8 cellular contexts compared by ENCODE assay signal in genomic region chr10:67764012-67764822, GRCh38.
DNase-seq lines count a peak whose midpoint lies in the region; ATAC-seq and TF ChIP-seq lines count a peak whose summit lies in the region.

No MANE protein-coding gene starts in this region.

- H3K4me1 Mint-ChIP-seq in stimulated activated naive CD8-positive, alpha-beta T cell treated with anti-CD3 and anti-CD28 coated beads, Interleukin-15, amount 100 ng/mL, for 72 hours, result peaks cover 27% of the 10 kb centered on the region

- in situ Hi-C loops in HAP-1 (cut with MboI; ENCODE audit: low sequenced_read_pairs), result no loop called here

- DNase-seq in EL (peak; percentile 92), HAP-1 (ENCODE audit: low spot score in 2 of 2) (peak; percentile 90 to 93), MG63 (peak; percentile 93), SHP77 (lab: John Stamatoyannopoulos, UW) (peak; percentile 57 to 67), activated gamma-delta T cell treated with Interleukin-2 at 50 U/mL for 16 hours (peak; percentile 96), foreskin fibroblast (peak; percentile 81 to 93)
- DNase-seq in stimulated activated naive CD8-positive, alpha-beta T cell treated with anti-CD3 and anti-CD28 coated beads, Interleukin-15, amount 100 ng/mL, for 72 hours, result peak; percentile 97 to 99

- peak overlapping the region; percentile 98 for H3K4me3 ChIP-seq in HAP-1
- peak overlapping the region; percentile 83 for H3K4me3 ChIP-seq in MG63
- peak overlapping the region; percentile 88 to 95 for H3K4me3 ChIP-seq in foreskin fibroblast (ENCODE audit: low read depth in 1 of 2, low read length in 2 of 2)
- peak overlapping the region; percentile 90 for H3K4me3 ChIP-seq in neural cell (ENCODE audit: low read length)

- H3K27ac Mint-ChIP-seq in stimulated activated naive CD8-positive, alpha-beta T cell treated with anti-CD3 and anti-CD28 coated beads, Interleukin-15, amount 100 ng/mL, for 72 hours, result peak overlapping the region; percentile 97 to 100

- peak; percentile 47 for TF ChIP-seq EP300 in neural cell (conservative IDR thresholded peaks at IDR 0.05; ENCODE audit: poor library complexity, severe bottlenecking)

- H2AFZ ChIP-seq in neural cell (ENCODE audit: low read depth, low read length), result peak overlapping the region; percentile 48

- H3K27me3 ChIP-seq in HAP-1 (ENCODE audit: low read depth), result no peaks in the 10 kb centered on the region
- H3K27me3 ChIP-seq in MG63, result no peaks in the 10 kb centered on the region; the same call in 1 of the 2 replicates
- H3K27me3 ChIP-seq in neural cell (ENCODE audit: insufficient read depth, low read depth, low read length), result no peaks in the 10 kb centered on the region

- H3K27me3 Mint-ChIP-seq in stimulated activated naive CD8-positive, alpha-beta T cell treated with anti-CD3 and anti-CD28 coated beads, Interleukin-15, amount 100 ng/mL, for 72 hours, result no peaks in the 10 kb centered on the region

- no peaks in the 10 kb centered on the region for H3K9me3 Mint-ChIP-seq in stimulated activated naive CD8-positive, alpha-beta T cell treated with anti-CD3 and anti-CD28 coated beads, Interleukin-15, amount 100 ng/mL, for 72 hours

- H3K9ac ChIP-seq in neural cell (ENCODE audit: low read length), result peak overlapping the region; percentile 78

- peak overlapping the region; percentile 81 for H3K27ac ChIP-seq in neural cell (ENCODE audit: low read length)

- no peaks in the 10 kb centered on the region for H4K20me1 ChIP-seq in neural cell (ENCODE audit: insufficient read depth)

- peak overlapping the region; percentile 87 to 89 for H3K4me3 Mint-ChIP-seq in stimulated activated naive CD8-positive, alpha-beta T cell treated with anti-CD3 and anti-CD28 coated beads, Interleukin-15, amount 100 ng/mL, for 72 hours

- no peak for TF ChIP-seq CTCF in foreskin fibroblast (IDR thresholded peaks at IDR 0.05; ENCODE audit: low read depth, low read length)
- TF ChIP-seq CTCF in neural cell (IDR thresholded peaks at IDR 0.05; ENCODE audit: poor library complexity, severe bottlenecking), result no peak

- peak overlapping the region; percentile 57 for H3K4me2 ChIP-seq in neural cell (ENCODE audit: low read length)

- peaks cover 5% of the 10 kb centered on the region for H3K4me1 ChIP-seq in HAP-1

- H3K9me2 ChIP-seq in neural cell (ENCODE audit: insufficient read depth, low read length), result no peaks in the 10 kb centered on the region

- no peaks in the 10 kb centered on the region for H3K79me2 ChIP-seq in neural cell (replicated peaks; ENCODE audit: insufficient read depth, low read length)

- H3K36me3 ChIP-seq in HAP-1 (replicated peaks), result no peaks in the 10 kb centered on the region
- H3K36me3 ChIP-seq in MG63, result no peaks in the 10 kb centered on the region
- H3K36me3 ChIP-seq in neural cell (ENCODE audit: insufficient read depth, low read length), result no peaks in the 10 kb centered on the region

- no peaks in the 10 kb centered on the region for H3K9me3 ChIP-seq in HAP-1
- no peaks in the 10 kb centered on the region for H3K9me3 ChIP-seq in MG63
- no peaks in the 10 kb centered on the region for H3K9me3 ChIP-seq in neural cell (ENCODE audit: low read length)

- TF ChIP-seq RAD21 in neural cell (conservative IDR thresholded peaks at IDR 0.05), result no peak

- H3F3A ChIP-seq in neural cell (ENCODE audit: insufficient read depth, low read length, poor library complexity, severe bottlenecking), result peaks cover 3% of the 10 kb centered on the region

- peak; percentile 85 for ATAC-seq in stimulated activated naive CD8-positive, alpha-beta T cell treated with anti-CD3 and anti-CD28 coated beads, Interleukin-15, amount 100 ng/mL, for 72 hours

TF ChIP-seq in neural cell, 6 proteins besides CTCF, POLR2A, EP300 and RAD21:
- TF ChIP-seq EZH2 (IDR thresholded peaks at IDR 0.05; ENCODE audit: borderline replicate concordance, insufficient read depth, low read length, poor library complexity, severe bottlenecking) (no peak), SMC3 (conservative IDR thresholded peaks at IDR 0.05; ENCODE audit: poor library complexity) (peak; percentile 43), TAF1 (IDR thresholded peaks at IDR 0.05; ENCODE audit: low read depth) (no peak), POLR2AphosphoS5 (IDR thresholded peaks at IDR 0.05) (peak; percentile 16), MXI1 (conservative IDR thresholded peaks at IDR 0.05; ENCODE audit: poor library complexity, severe bottlenecking) (peak; percentile 58), REST (IDR thresholded peaks at IDR 0.05; ENCODE audit: borderline replicate concordance) (no peak)

Comparison
In these comparisons a context has a peak if more than half of its experiments do, and no peak if none do; other contexts are left out.
1. Peak in every context shown above with its lines: DNase-seq, ATAC-seq, H3K4me3 ChIP-seq and H3K27ac ChIP-seq.